In the genomic region with DNA sequence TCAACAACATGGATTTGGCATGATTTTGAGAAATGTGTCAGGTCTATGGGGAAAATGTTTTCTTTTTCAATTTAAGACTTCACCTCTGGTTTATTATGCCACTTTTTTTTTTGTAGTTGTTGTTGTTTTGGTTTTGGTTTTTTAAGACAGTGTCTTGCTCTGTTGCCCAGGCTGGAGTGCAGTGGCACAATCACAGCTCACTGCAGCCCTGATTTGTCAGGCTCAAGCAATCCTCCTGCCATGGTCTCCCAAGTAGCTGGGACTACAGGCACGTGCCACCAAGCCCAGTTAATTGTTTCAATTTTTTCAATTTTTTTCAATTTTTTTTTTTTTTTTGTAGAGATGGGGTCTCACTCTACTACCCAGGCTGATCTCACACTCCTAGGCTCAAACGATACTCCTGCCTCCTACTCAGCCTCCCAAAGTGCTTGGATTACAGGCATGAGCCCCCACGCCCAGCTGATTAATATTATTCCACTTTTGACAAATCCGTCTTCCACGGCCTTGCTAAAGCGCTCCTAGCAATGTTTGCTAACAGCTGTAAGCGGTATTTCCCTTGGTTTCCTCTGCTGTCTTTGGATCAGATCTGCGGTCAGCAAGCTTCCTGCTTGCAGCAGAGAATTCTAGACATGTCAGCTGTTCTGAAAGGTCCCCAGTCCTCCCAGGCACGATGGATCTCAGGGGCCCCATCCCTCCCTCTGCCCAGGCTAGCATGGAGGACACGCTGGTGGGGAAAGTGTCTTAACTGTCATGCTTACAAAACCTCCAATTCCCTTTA, we compare ENCODE assay signal across 8 cellular contexts. TPM values are rescaled to one million over a fixed set of nuclear protein-coding genes. Genes with fewer than 3 reads are reported as not detected.
DNase-seq lines count a peak whose midpoint lies in the region; ATAC-seq and TF ChIP-seq lines count a peak whose summit lies in the region.

No MANE protein-coding gene starts in this region.

- peaks cover 5 to 32% (median 6%) of the 10 kb centered on the region in 3 donors for H3K36me3 Mint-ChIP-seq in CD8-positive, alpha-beta memory T cell
- H3K36me3 Mint-ChIP-seq in effector memory CD8-positive, alpha-beta T cell (ENCODE audit: insufficient read depth), result no peaks in the 10 kb centered on the region
- peaks cover 29% of the 10 kb centered on the region for H3K36me3 Mint-ChIP-seq in WTC11

- DNase-seq in CD8-positive, alpha-beta memory T cell, result peak in 2 of 5 donors; percentile 7 to 35
- peak; percentile 94 for DNase-seq in SIG-M5 treated with dmso at 0.1 percent for 504 hours (lab: John Stamatoyannopoulos, UW; ENCODE audit: unreplicated experiment)
- no peak for DNase-seq in effector memory CD8-positive, alpha-beta T cell
- DNase-seq in non-pigmented ciliary epithelial cell (ENCODE audit: low read depth), result peak; percentile 23
- DNase-seq in WTC11 (ENCODE audit: low spot score), result no peak
- DNase-seq in ACHN, result no peak

- H3K27ac Mint-ChIP-seq in CD8-positive, alpha-beta memory T cell, result peak overlapping the region in 7 of 8 donors; percentile 42 to 92 (median 76)
- peak overlapping the region in 1 of 2 donors; percentile 87 for H3K27ac Mint-ChIP-seq in effector memory CD8-positive, alpha-beta T cell
- no peak overlapping the region for H3K27ac Mint-ChIP-seq in WTC11

- POLR2A ChIA-PET in CD8-positive, alpha-beta memory T cell (lab: Charles Lee), result no interaction called here
- POLR2A ChIA-PET in WTC11 (lab: Charles Lee), result no interaction called here

- peaks cover 3% of the 10 kb centered on the region in 2 donors for H3K27me3 Mint-ChIP-seq in CD8-positive, alpha-beta memory T cell
- no peaks in the 10 kb centered on the region for H3K27me3 Mint-ChIP-seq in effector memory CD8-positive, alpha-beta T cell
- H3K27me3 Mint-ChIP-seq in WTC11 (ENCODE audit: low read depth), result peaks cover 8% of the 10 kb centered on the region

- H3K4me1 ChIP-seq in CD8-positive, alpha-beta memory T cell (ENCODE audit: insufficient read depth, low read length), result peaks cover 22% of the 10 kb centered on the region

- H3K4me3 Mint-ChIP-seq in CD8-positive, alpha-beta memory T cell, result peak overlapping the region in 6 of 7 donors; percentile 65 to 82 (median 68)
- H3K4me3 Mint-ChIP-seq in effector memory CD8-positive, alpha-beta T cell, result peak overlapping the region; percentile 42 to 74
- H3K4me3 Mint-ChIP-seq in WTC11, result no peak overlapping the region

- no peak for TF ChIP-seq CTCF in WTC11 (IDR thresholded peaks at IDR 0.05)

- ATAC-seq in effector memory CD8-positive, alpha-beta T cell (replicated peaks), result peak; percentile 80
- ATAC-seq in HG03045 (IDR thresholded peaks at IDR 0.05; ENCODE audit: unreplicated experiment) (no peak), GM18867 (IDR thresholded peaks at IDR 0.05; ENCODE audit: unreplicated experiment) (no peak), WTC11 (no peak)

- CTCF ChIA-PET in CD8-positive, alpha-beta memory T cell (lab: Charles Lee), result interaction anchor here (1.3 kb wide), 1 partner anchor 15 kb away, joined by 3 read pairs; no protein-coding TSS in a partner anchor
- CTCF ChIA-PET in WTC11 (lab: Charles Lee), result no interaction called here

- H3K4me1 Mint-ChIP-seq in CD8-positive, alpha-beta memory T cell, result peaks cover 12 to 18% (median 14%) of the 10 kb centered on the region in 3 donors
- H3K4me1 Mint-ChIP-seq in effector memory CD8-positive, alpha-beta T cell (ENCODE audit: low read depth in 2 of 2), result peaks cover 8% of the 10 kb centered on the region in 2 donors
- no peaks in the 10 kb centered on the region for H3K4me1 Mint-ChIP-seq in WTC11

- peaks cover 11% of the 10 kb centered on the region for H3K9me3 ChIP-seq in CD8-positive, alpha-beta memory T cell (ENCODE audit: low read length)

- H3K36me3 ChIP-seq in CD8-positive, alpha-beta memory T cell (ENCODE audit: insufficient read depth, low read length), result no peaks in the 10 kb centered on the region

- H3K9me3 Mint-ChIP-seq in CD8-positive, alpha-beta memory T cell, result peaks cover 4 to 30% (median 26%) of the 10 kb centered on the region in 5 donors
- peaks cover 8% of the 10 kb centered on the region in 2 donors for H3K9me3 Mint-ChIP-seq in effector memory CD8-positive, alpha-beta T cell
- peaks cover 32% of the 10 kb centered on the region for H3K9me3 Mint-ChIP-seq in WTC11

- no peaks in the 10 kb centered on the region for H3K27me3 ChIP-seq in CD8-positive, alpha-beta memory T cell (ENCODE audit: insufficient read depth, low read length, poor library complexity, severe bottlenecking)

- in situ Hi-C loops in ACHN (cut with HindIII; ENCODE audit: low pct_ligation_motif_present, low pct_unique_long_range_greater_than_20kb, low sequenced_read_pairs), result no loop called here

- peak overlapping the region; percentile 4 for H3K4me3 ChIP-seq in CD8-positive, alpha-beta memory T cell (ENCODE audit: low read length)

- no peak overlapping the region for H3K27ac ChIP-seq in CD8-positive, alpha-beta memory T cell (ENCODE audit: low read depth, low read length)

TF ChIP-seq in WTC11, 78 proteins besides CTCF, POLR2A, EP300 and RAD21:
- TF ChIP-seq, protein P1, sequence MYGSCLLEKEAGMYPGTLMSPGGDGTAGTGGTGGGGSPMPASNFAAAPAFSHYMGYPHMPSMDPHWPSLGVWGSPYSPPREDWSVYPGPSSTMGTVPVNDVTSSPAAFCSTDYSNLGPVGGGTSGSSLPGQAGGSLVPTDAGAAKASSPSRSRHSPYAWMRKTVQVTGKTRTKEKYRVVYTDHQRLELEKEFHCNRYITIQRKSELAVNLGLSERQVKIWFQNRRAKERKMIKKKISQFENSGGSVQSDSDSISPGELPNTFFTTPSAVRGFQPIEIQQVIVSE (CRISPR knock-in tag; IDR thresholded peaks at IDR 0.05; ENCODE audit: borderline replicate concordance), result no peak
- TF ChIP-seq, protein P2, sequence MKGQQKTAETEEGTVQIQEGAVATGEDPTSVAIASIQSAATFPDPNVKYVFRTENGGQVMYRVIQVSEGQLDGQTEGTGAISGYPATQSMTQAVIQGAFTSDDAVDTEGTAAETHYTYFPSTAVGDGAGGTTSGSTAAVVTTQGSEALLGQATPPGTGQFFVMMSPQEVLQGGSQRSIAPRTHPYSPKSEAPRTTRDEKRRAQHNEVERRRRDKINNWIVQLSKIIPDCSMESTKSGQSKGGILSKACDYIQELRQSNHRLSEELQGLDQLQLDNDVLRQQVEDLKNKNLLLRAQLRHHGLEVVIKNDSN (CRISPR knock-in tag; IDR thresholded peaks at IDR 0.05), result no peak
- TF ChIP-seq SOX15 (CRISPR knock-in tag; IDR thresholded peaks at IDR 0.05) (no peak), ZNF396 (CRISPR knock-in tag; IDR thresholded peaks at IDR 0.05; ENCODE audit: borderline replicate concordance) (no peak), OVOL2 (CRISPR knock-in tag; IDR thresholded peaks at IDR 0.05; ENCODE audit: borderline replicate concordance) (no peak), SP1 (CRISPR knock-in tag; conservative IDR thresholded peaks at IDR 0.05) (no peak), RELA (CRISPR knock-in tag; IDR thresholded peaks at IDR 0.05; ENCODE audit: borderline replicate concordance) (no peak), ZSCAN18 (CRISPR knock-in tag; IDR thresholded peaks at IDR 0.05) (no peak), KAT7 (CRISPR knock-in tag; IDR thresholded peaks at IDR 0.05; ENCODE audit: borderline replicate concordance) (no peak), MAX (CRISPR knock-in tag; IDR thresholded peaks at IDR 0.05) (no peak)
- TF ChIP-seq, protein P3, sequence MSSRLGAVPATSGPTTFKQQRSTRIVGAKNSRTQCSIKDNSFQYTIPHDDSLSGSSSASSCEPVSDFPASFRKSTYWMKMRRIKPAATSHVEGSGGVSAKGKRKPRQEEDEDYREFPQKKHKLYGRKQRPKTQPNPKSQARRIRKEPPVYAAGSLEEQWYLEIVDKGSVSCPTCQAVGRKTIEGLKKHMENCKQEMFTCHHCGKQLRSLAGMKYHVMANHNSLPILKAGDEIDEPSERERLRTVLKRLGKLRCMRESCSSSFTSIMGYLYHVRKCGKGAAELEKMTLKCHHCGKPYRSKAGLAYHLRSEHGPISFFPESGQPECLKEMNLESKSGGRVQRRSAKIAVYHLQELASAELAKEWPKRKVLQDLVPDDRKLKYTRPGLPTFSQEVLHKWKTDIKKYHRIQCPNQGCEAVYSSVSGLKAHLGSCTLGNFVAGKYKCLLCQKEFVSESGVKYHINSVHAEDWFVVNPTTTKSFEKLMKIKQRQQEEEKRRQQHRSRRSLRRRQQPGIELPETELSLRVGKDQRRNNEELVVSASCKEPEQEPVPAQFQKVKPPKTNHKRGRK (CRISPR knock-in tag; IDR thresholded peaks at IDR 0.05; ENCODE audit: borderline replicate concordance), result no peak

RNA-seq across cellular contexts. Expression of gene MILR1, which starts 7.0 kb away (rescaled TPM):
- under 1 TPM; 0.66 to 0.69 TPM for total RNA-seq in CD8-positive, alpha-beta memory T cell
- not detected for polyA plus RNA-seq in CD8-positive, alpha-beta memory T cell
- not detected in 3 replicates for total RNA-seq in WTC11 (2021)

RNA-seq across cellular contexts. Expression of gene PECAM1, which starts 51.3 kb away (rescaled TPM):
- 10 to 100 TPM; 42.7 to 45.7 TPM for total RNA-seq in CD8-positive, alpha-beta memory T cell
- 130 TPM for polyA plus RNA-seq in CD8-positive, alpha-beta memory T cell
- 0.18 to 0.44 TPM (median 0.33 TPM) in 3 replicates for total RNA-seq in WTC11 (2021)

RNA-seq across cellular contexts. Expression of gene POLG2, which starts 54.9 kb away (rescaled TPM):
- 10 to 100 TPM; 26.4 to 26.5 TPM for total RNA-seq in CD8-positive, alpha-beta memory T cell
- polyA plus RNA-seq in CD8-positive, alpha-beta memory T cell, result 5.3 TPM
- total RNA-seq in WTC11 (2021), result 38.5 to 44.3 TPM (median 42.7 TPM) in 3 replicates

Comparison
In these comparisons a context has a peak if more than half of its experiments do, and no peak if none do; other contexts are left out.
1. DNase-seq: peak in SIG-M5 treated with dmso at 0.1 percent for 504 hours (single experiment) and non-pigmented ciliary epithelial cell (single experiment); none in effector memory CD8-positive, alpha-beta T cell (0 of 3), WTC11 (single experiment) and ACHN (single experiment).
2. RNA of gene PECAM1, which starts 51.3 kb away (total RNA-seq): 42.7 to 45.7 TPM in CD8-positive, alpha-beta memory T cell; 0.18 to 0.44 TPM in WTC11; every median in the first group is over 10 times any median in the second.